In genomic region chr6:157073596-157073995, GRCh38 we compare ENCODE assay signal across 22 cellular contexts.
DNase-seq lines count a peak whose midpoint lies in the region; ATAC-seq, FAIRE-seq and TF ChIP-seq lines count a peak whose summit lies in the region.
"Had no signal": no experiment of that assay in that cellular context is flagged by ENCODE, and none has a peak within 500 bp of the region (broad histone marks: within the 10 kb centered on the region; RNA-seq: fewer than 3 reads in every experiment).

No MANE protein-coding gene starts in this region.

- H3K36me3 Mint-ChIP-seq in progenitor cell of endocrine pancreas (ENCODE audit: insufficient read depth): peaks cover 4% of the 10 kb centered on the region

- DNase-seq in HepG2 (ENCODE audit: low spot score) (no peak), right lobe of liver (no peak), amniotic epithelial cell (ENCODE audit: low read depth) (peak; percentile 43), fibroblast of the aortic adventitia (ENCODE audit: low read depth) (peak; percentile 28), progenitor cell of endocrine pancreas (ENCODE audit: low spot score, unreplicated experiment) (no peak), tibial artery (no peak)
- DNase-seq in activated CD4-positive, alpha-beta T cell treated with anti-CD3 and anti-CD28 coated beads for 4 hours: no peak
- DNase-seq: BE2C, EL, GF-D8, GOT3, MG63, NCI-H1048, NCI-H1436, NCI-H187 treated with DMSO at 0.1 percent for 48 hours, NCI-H2107, NCI-H446 treated with DMSO at 0.1 percent for 48 hours, NCI-H526 treated with DMSO at 0.1 percent for 48 hours, SHP77 had no signal

- FAIRE-seq in HepG2 (lab: Jason Lieb, UNC): no peak
- FAIRE-seq: A549 had no signal

- no peak overlapping the region for H3K9ac ChIP-seq in HepG2 (ENCODE audit: insufficient read depth, low read depth, low read length)

- H3K27me3 ChIP-seq in HepG2 (ENCODE audit: control insufficient read depth in 1 of 2, insufficient read depth in 2 of 2, low read length in 2 of 2) (no peaks in the 10 kb centered on the region), right lobe of liver (no peaks in the 10 kb centered on the region), tibial artery (no peaks in the 10 kb centered on the region)
- H3K27me3 ChIP-seq: BE2C, MG63 had no signal

- BruUV-seq in HepG2 (replicated peaks; lab: Mats Ljungman, UMichigan): no TSS peak

- TF ChIP-seq RAD21 in HepG2 (CRISPR knock-in tag; IDR thresholded peaks at IDR 0.05): no peak

- H3K4me1 Mint-ChIP-seq in progenitor cell of endocrine pancreas (ENCODE audit: low read depth): peaks cover 29% of the 10 kb centered on the region

- no peak for TF ChIP-seq EP300 in HepG2 (IDR thresholded peaks at IDR 0.05; ENCODE audit: low read depth in 2 of 2, low read length in 2 of 2)
- TF ChIP-seq EP300 in HepG2 (CRISPR knock-in tag; IDR thresholded peaks at IDR 0.05; ENCODE audit: borderline replicate concordance): no peak

- peak overlapping the region; percentile 71 for H3K27ac Mint-ChIP-seq in progenitor cell of endocrine pancreas

- no peaks in the 10 kb centered on the region for H3K79me2 ChIP-seq in HepG2 (ENCODE audit: insufficient read depth, low read length)

- H2AFZ ChIP-seq in HepG2 (ENCODE audit: low read length): no peak overlapping the region

- TF ChIP-seq CTCF in HepG2 (CRISPR knock-in tag; IDR thresholded peaks at IDR 0.05): no peak
- TF ChIP-seq CTCF in right lobe of liver (IDR thresholded peaks at IDR 0.05): no peak
- TF ChIP-seq CTCF in fibroblast of the aortic adventitia (IDR thresholded peaks at IDR 0.05; ENCODE audit: insufficient read depth, low read length): no peak
- no peak for TF ChIP-seq CTCF in progenitor cell of endocrine pancreas (IDR thresholded peaks at IDR 0.05; ENCODE audit: unreplicated experiment)
- TF ChIP-seq CTCF in tibial artery (IDR thresholded peaks at IDR 0.05): no peak

- H3K27ac ChIP-seq in HepG2 (ENCODE audit: extremely low read length, insufficient read depth, low read length) (no peak overlapping the region), right lobe of liver (no peak overlapping the region), tibial artery (no peak overlapping the region)
- H3K27ac ChIP-seq: A549 had no signal

- intact Hi-C loops in HepG2 (cut with micrococcal nuclease; ENCODE audit: unreplicated experiment) (no loop called here), right lobe of liver (cut with DNase I) (no loop called here), tibial artery (cut with DNase I; ENCODE audit: low total_unique reads) (no loop called here)

- no peaks in the 10 kb centered on the region for H4K20me1 ChIP-seq in HepG2 (ENCODE audit: insufficient read depth, low read length)

- H3K27me3 Mint-ChIP-seq in progenitor cell of endocrine pancreas: no peaks in the 10 kb centered on the region

- no peak for TF ChIP-seq POLR2A in HepG2 (IDR thresholded peaks at IDR 0.05; ENCODE audit: insufficient read depth in 1 of 2, low read depth in 2 of 2, low read length in 2 of 2)
- no peak for TF ChIP-seq POLR2A in right lobe of liver (IDR thresholded peaks at IDR 0.05)

- H3K4me1 ChIP-seq in HepG2 (ENCODE audit: insufficient read depth, low read length) (peaks cover 9% of the 10 kb centered on the region; the same call in 1 of the 2 replicates), right lobe of liver (no peaks in the 10 kb centered on the region), tibial artery (peaks cover 0 to 57% (median 17%) of the 10 kb centered on the region in 4 donors)
- H3K4me1 ChIP-seq: BE2C had no signal

- no peak overlapping the region for H3K4me3 ChIP-seq in HepG2 (replicated peaks in 1 of 3; ENCODE audit: insufficient read depth in 1 of 3, low read depth in 2 of 3, low read length in 3 of 3)
- no peak overlapping the region for H3K4me3 ChIP-seq in right lobe of liver
- H3K4me3 ChIP-seq in fibroblast of the aortic adventitia (ENCODE audit: low read depth, low read length): no peak overlapping the region
- H3K4me3 ChIP-seq in tibial artery: no peak overlapping the region
- H3K4me3 ChIP-seq: A549, MG63 had no signal

- in situ Hi-C loops in HepG2 (cut with HindIII; ENCODE audit: extremely low pct_ligation_motif_present, low pct_unique_long_range_greater_than_20kb): no loop called here

- no peak overlapping the region for H3K4me3 Mint-ChIP-seq in progenitor cell of endocrine pancreas (ENCODE audit: low read depth)

- peaks cover 0 to 11% of the 10 kb centered on the region in 2 experiments; a peak in 3 of 5 replicates for H3K36me3 ChIP-seq in HepG2 (replicated peaks in 1 of 2; ENCODE audit: control insufficient read depth in 1 of 2, insufficient read depth in 2 of 2, low read length in 2 of 2)
- no peaks in the 10 kb centered on the region for H3K36me3 ChIP-seq in right lobe of liver
- H3K36me3 ChIP-seq in tibial artery: no peaks in the 10 kb centered on the region
- H3K36me3 ChIP-seq: BE2C, MG63 had no signal

- CTCF ChIA-PET in HepG2 (lab: Yijun Ruan, JAX; ENCODE audit: low intra/inter-chr PET ratio, low total read pairs): no interaction called here

- ATAC-seq in HepG2 (no peak), right lobe of liver (no peak), HG02840 (IDR thresholded peaks at IDR 0.05; ENCODE audit: low FRiP score, unreplicated experiment) (no peak)
- ATAC-seq: A549, HCT116 had no signal

- POLR2A ChIA-PET in HepG2 (lab: Yijun Ruan, JAX): no interaction called here

- WGBS in HepG2 (ENCODE audit: low lambda C conversion rate): 100% methylated on average over 4 of the region's 4 CpGs
- WGBS in right lobe of liver (ENCODE audit: insufficient coverage, low coverage, low lambda C conversion rate, missing lambda C conversion rate): 74% methylated on average over 4 of the region's 4 CpGs

- H3K9me3 ChIP-seq in HepG2 (ENCODE audit: low read length): no peaks in the 10 kb centered on the region
- no peaks in the 10 kb centered on the region for H3K9me3 ChIP-seq in right lobe of liver
- no peaks in the 10 kb centered on the region for H3K9me3 ChIP-seq in tibial artery
- H3K9me3 ChIP-seq: A549, BE2C, MG63 had no signal

- H3K4me2 ChIP-seq in HepG2 (ENCODE audit: low read depth, low read length): no peak overlapping the region
- H3K4me2 ChIP-seq: A549 had no signal

- H3K9me3 Mint-ChIP-seq in progenitor cell of endocrine pancreas (ENCODE audit: low read depth): no peaks in the 10 kb centered on the region

TF ChIP-seq in HepG2, 621 proteins besides CTCF, POLR2A, EP300 and RAD21:
- TF ChIP-seq AHR (CRISPR knock-in tag; IDR thresholded peaks at IDR 0.05) (no peak), ZNF460 (CRISPR knock-in tag; IDR thresholded peaks at IDR 0.05; ENCODE audit: borderline replicate concordance) (no peak), RBM22 (optimal IDR thresholded peaks at IDR 0.05; ENCODE audit: low read length) (peak; percentile 60), GABPA (IDR thresholded peaks at IDR 0.05; ENCODE audit: low read depth, low read length) (no peak), GABPA (CRISPR knock-in tag; IDR thresholded peaks at IDR 0.05; ENCODE audit: low read depth) (no peak)

Comparison
In these comparisons a context has a peak if more than half of its experiments do, and no peak if none do; other contexts are left out.
1. DNase-seq: peak in amniotic epithelial cell (single experiment) and fibroblast of the aortic adventitia (single experiment); none in HepG2 (single experiment), right lobe of liver (0 of 3), progenitor cell of endocrine pancreas (single experiment), tibial artery (0 of 2) and activated CD4-positive, alpha-beta T cell treated with anti-CD3 and anti-CD28 coated beads for 4 hours (0 of 2).